ENCODE assay signal across 8 cellular contexts in genomic region chr5:177426566-177427210, GRCh38. TPM values are rescaled to one million over a fixed set of nuclear protein-coding genes. Genes with fewer than 3 reads are reported as not detected.
A peak's percentile ranks its signal among the peaks of the same experiment; 100 is the strongest.
DNase-seq lines count a peak whose midpoint lies in the region; ATAC-seq and TF ChIP-seq lines count a peak whose summit lies in the region.

Gene GRK6, plus strand, starts transcription at chr5:177426676. Its CDS starts 170 bp downstream, at chr5:177426846.

- H3F3A ChIP-seq in SK-N-SH (replicated peaks; ENCODE audit: insufficient read depth): peaks cover 12% of the 10 kb centered on the region

- H3K4me2 ChIP-seq in SK-N-SH: peak within 1 kb of the TSS; percentile 99

- peak within 1 kb of the TSS; percentile 85 for H2AFZ ChIP-seq in SK-N-SH (ENCODE audit: low read depth)

- H4K20me1 ChIP-seq in SK-N-SH (ENCODE audit: insufficient read depth): 0 out of 2 replicates have a peak, but pooled peaks cover 13% of the 10 kb centered on the region

- CTCF ChIA-PET in SK-N-SH (lab: Yijun Ruan, JAX): interaction anchor here (0.7 to 10.8 kb wide), 14 partner anchors 8 to 314 kb away, joined by 3 to 120 read pairs (median 4); no protein-coding TSS in a partner anchor

- no peak for TF ChIP-seq CTCF in SK-N-SH (IDR thresholded peaks at IDR 0.05)

- H3K27ac ChIP-seq in SK-N-SH (ENCODE audit: low read depth in 2 of 2, low read length in 1 of 2): peak within 1 kb of the TSS; percentile 89 to 92
- H3K27ac ChIP-seq in adipose tissue (ENCODE audit: low read depth, low read length): peak within 1 kb of the TSS; percentile 88
- peak within 1 kb of the TSS; percentile 93 for H3K27ac ChIP-seq in right cardiac atrium (ENCODE audit: low read length)

- no peaks in the 10 kb centered on the region for H3K9me2 ChIP-seq in SK-N-SH

- TF ChIP-seq RAD21 in SK-N-SH (IDR thresholded peaks at IDR 0.05; ENCODE audit: low read length): no peak

- POLR2A ChIA-PET in SK-N-SH (lab: Yijun Ruan, JAX): interaction anchor here (0.6 to 2.1 kb wide), 8 partner anchors 11 to 116 kb away, joined by 3 to 16 read pairs (median 6); partner anchors contain the start of gene PRR7

- H3K27me3 ChIP-seq in SK-N-SH (ENCODE audit: insufficient read depth): no peaks in the 10 kb centered on the region
- no peaks in the 10 kb centered on the region for H3K27me3 ChIP-seq in right cardiac atrium (ENCODE audit: control insufficient read depth, insufficient read depth)

- no peaks in the 10 kb centered on the region for H3K9me3 ChIP-seq in SK-N-SH
- H3K9me3 ChIP-seq in right cardiac atrium (ENCODE audit: control insufficient read depth, low read length): no peaks in the 10 kb centered on the region

- H3K9ac ChIP-seq in SK-N-SH: peak within 1 kb of the TSS; percentile 96

- peaks cover 5 to 33% of the 10 kb centered on the region in 2 experiments; a peak in 2 of 4 replicates for H3K4me1 ChIP-seq in SK-N-SH (ENCODE audit: control insufficient read depth in 1 of 2, insufficient read depth in 2 of 2, low read depth in 1 of 2, low read length in 1 of 2)
- peaks cover 11% of the 10 kb centered on the region for H3K4me1 ChIP-seq in right cardiac atrium (ENCODE audit: control insufficient read depth, insufficient read depth, low read length)

- TF ChIP-seq EP300 in SK-N-SH (IDR thresholded peaks at IDR 0.05; ENCODE audit: borderline replicate concordance in 1 of 2, low read depth in 1 of 2, low read length in 1 of 2): no peak

- ATAC-seq in GM18520 (IDR thresholded peaks at IDR 0.05; ENCODE audit: unreplicated experiment): peak; percentile 2
- ATAC-seq in HG03097 (IDR thresholded peaks at IDR 0.05; ENCODE audit: low FRiP score, unreplicated experiment): peak; percentile 7
- no peak for ATAC-seq in right cardiac atrium
- ATAC-seq in sciatic nerve: no peak

- H3K4me3 ChIP-seq in SK-N-SH (ENCODE audit: low read depth in 2 of 2, low read length in 1 of 2) (peak within 1 kb of the TSS; percentile 79 to 82), right cardiac atrium (ENCODE audit: low read length) (peak within 1 kb of the TSS; percentile 89)

- peaks cover 0 to 9% of the 10 kb centered on the region in 2 experiments for H3K36me3 ChIP-seq in SK-N-SH (replicated peaks in 1 of 2; ENCODE audit: control insufficient read depth in 1 of 2, insufficient read depth in 2 of 2, low read length in 1 of 2)

- 1% methylated on average over 26 of the region's 82 CpGs for WGBS in SK-N-SH (ENCODE audit: low lambda C conversion rate)
- WGBS in adipose tissue, 3 donors: 0 to 1% (median 1%) methylated on average over 73 to 82 of the region's 82 CpGs
- under 1% methylated on average over 82 of the region's 82 CpGs for WGBS in right cardiac atrium

- intact Hi-C loops in right cardiac atrium (cut with DNase I) (no loop called here), sciatic nerve (cut with DNase I) (no loop called here)

- DNase-seq in 8988T: peak; percentile 100
- DNase-seq in SK-N-SH: peak; percentile 70
- DNase-seq in right cardiac atrium: peak; percentile 41 to 84 (median 76)
- peak; percentile 75 for DNase-seq in sciatic nerve (ENCODE audit: low spot score)
- DNase-seq in SKM-1 (lab: John Stamatoyannopoulos, UW; ENCODE audit: unreplicated experiment): no peak

- peaks cover 30% of the 10 kb centered on the region for H3K79me2 ChIP-seq in SK-N-SH (ENCODE audit: insufficient read depth)

TF ChIP-seq in SK-N-SH, 30 proteins besides CTCF, POLR2A, EP300 and RAD21:
- TF ChIP-seq ZBTB33 (IDR thresholded peaks at IDR 0.05; ENCODE audit: borderline replicate concordance, low read depth) (no peak), GABPA (IDR thresholded peaks at IDR 0.05; ENCODE audit: low read depth) (no peak), MAX (IDR thresholded peaks at IDR 0.05; ENCODE audit: low read depth) (no peak), IRF3 (IDR thresholded peaks at IDR 0.05; ENCODE audit: low read depth, low read length) (no peak), PBX3 (IDR thresholded peaks at IDR 0.05) (no peak), REST (IDR thresholded peaks at IDR 0.05; ENCODE audit: low read depth, low read length) (no peak), CHD2 (IDR thresholded peaks at IDR 0.05; ENCODE audit: low read length, partially characterized antibody) (no peak), TAF1 (IDR thresholded peaks at IDR 0.05; ENCODE audit: borderline replicate concordance, low read depth, low read length) (peak; percentile 20; the same call in 1 of the 2 replicates), TCF12 (IDR thresholded peaks at IDR 0.05) (no peak), MXI1 (IDR thresholded peaks at IDR 0.05; ENCODE audit: low read depth, low read length) (0 out of 2 replicates have a peak, but pooled peaks have one; percentile 7)

RNA-seq across cellular contexts. Expression of gene GRK6, which starts in this region (rescaled TPM):
- polyA plus RNA-seq in SK-N-SH (2012; rRNA removed): 35.9 and 39.5 TPM in 2 replicates
- polyA plus RNA-seq in SK-N-SH (2012; cell fraction: cytosol; rRNA removed): 28.3 and 36.2 TPM in 2 replicates
- polyA plus RNA-seq in SK-N-SH (2012; cell fraction: nucleus; rRNA removed): 28.0 and 30.6 TPM in 2 replicates
- 10 to 100 TPM; 10.8 to 21.5 (median 16.2) TPM for polyA plus RNA-seq in adipose tissue
- total RNA-seq in right cardiac atrium: 10 to 100 TPM; 13.2 to 16.9 (median 15.5) TPM
- 7.4 TPM for polyA plus RNA-seq in right cardiac atrium
- 25.0 TPM for total RNA-seq in sciatic nerve

Comparison
In these comparisons a context has a peak if more than half of its experiments do, and no peak if none do; other contexts are left out.
1. ATAC-seq: peak in GM18520 (single experiment) and HG03097 (single experiment); none in right cardiac atrium (0 of 2) and sciatic nerve (single experiment).
2. Peak in every context shown above with its lines, with median percentiles within 50 percentile points of each other: H3K27ac ChIP-seq.